Comparison of ENCODE assay signal across 10 cellular contexts in genomic region chrX:21375795-21376069, GRCh38. TPM values are rescaled to one million over a fixed set of nuclear protein-coding genes. Genes with fewer than 3 reads are reported as not detected.
A peak's percentile ranks its signal among the peaks of the same experiment; 100 is the strongest.
DNase-seq lines count a peak whose midpoint lies in the region; ATAC-seq and TF ChIP-seq lines count a peak whose summit lies in the region.
"Had no signal": no experiment of that assay in that cellular context is flagged by ENCODE, and none has a peak within 500 bp of the region (broad histone marks: within the 10 kb centered on the region; RNA-seq: fewer than 3 reads in every experiment).

No MANE protein-coding gene starts in this region.

- H3K9me3 Mint-ChIP-seq in CD4-positive, CD25-positive, alpha-beta regulatory T cell = no peaks in the 10 kb centered on the region
- H3K9me3 Mint-ChIP-seq in activated CD8-positive, alpha-beta T cell treated with anti-CD3 and anti-CD28 coated beads for 36 hours = no peaks in the 10 kb centered on the region
- H3K9me3 Mint-ChIP-seq in memory B cell = no peaks in the 10 kb centered on the region

- H3K27me3 Mint-ChIP-seq in CD4-positive, CD25-positive, alpha-beta regulatory T cell = no peaks in the 10 kb centered on the region
- H3K27me3 Mint-ChIP-seq in activated CD8-positive, alpha-beta T cell treated with anti-CD3 and anti-CD28 coated beads for 36 hours = no peaks in the 10 kb centered on the region
- no peaks in the 10 kb centered on the region for H3K27me3 Mint-ChIP-seq in memory B cell

- no peaks in the 10 kb centered on the region for H3K27me3 ChIP-seq in CD4-positive, CD25-positive, alpha-beta regulatory T cell (ENCODE audit: control insufficient read depth, insufficient read depth, low read length)
- H3K27me3 ChIP-seq in thyroid gland (no peaks in the 10 kb centered on the region), uterus (peaks cover 0 to 15% of the 10 kb centered on the region in 2 donors)

- peak overlapping the region; percentile 89 to 96 (median 94) for H3K4me3 Mint-ChIP-seq in CD4-positive, CD25-positive, alpha-beta regulatory T cell
- peak overlapping the region; percentile 87 for H3K4me3 Mint-ChIP-seq in activated CD8-positive, alpha-beta T cell treated with anti-CD3 and anti-CD28 coated beads for 36 hours
- peak overlapping the region; percentile 99 for H3K4me3 Mint-ChIP-seq in memory B cell

- H3K27ac ChIP-seq in CD4-positive, CD25-positive, alpha-beta regulatory T cell (ENCODE audit: insufficient read depth, low read length, poor library complexity, severe bottlenecking) = no peak overlapping the region
- no peak overlapping the region for H3K27ac ChIP-seq in thyroid gland
- H3K27ac ChIP-seq in uterus = no peak overlapping the region

- POLR2A ChIA-PET in activated CD8-positive, alpha-beta T cell treated with anti-CD3 and anti-CD28 coated beads for 36 hours (lab: Charles Lee) = no interaction called here

- H3K36me3 Mint-ChIP-seq in CD4-positive, CD25-positive, alpha-beta regulatory T cell = no peaks in the 10 kb centered on the region
- no peaks in the 10 kb centered on the region for H3K36me3 Mint-ChIP-seq in activated CD8-positive, alpha-beta T cell treated with anti-CD3 and anti-CD28 coated beads for 36 hours (ENCODE audit: low read depth)
- H3K36me3 Mint-ChIP-seq in memory B cell = no peaks in the 10 kb centered on the region

- H3K27ac Mint-ChIP-seq in CD4-positive, CD25-positive, alpha-beta regulatory T cell = peak overlapping the region; percentile 48 to 91 (median 85)
- peak overlapping the region; percentile 20 for H3K27ac Mint-ChIP-seq in activated CD8-positive, alpha-beta T cell treated with anti-CD3 and anti-CD28 coated beads for 36 hours
- peak overlapping the region; percentile 88 for H3K27ac Mint-ChIP-seq in memory B cell

- no peaks in the 10 kb centered on the region for H3K9me3 ChIP-seq in CD4-positive, CD25-positive, alpha-beta regulatory T cell (ENCODE audit: control insufficient read depth in 2 of 2, low read length in 2 of 2)
- H3K9me3 ChIP-seq in thyroid gland = no peaks in the 10 kb centered on the region
- H3K9me3 ChIP-seq in uterus = no peaks in the 10 kb centered on the region
- H3K9me3 ChIP-seq: adrenal gland had no signal

- peak in 1 of 3 donors; percentile 19 for DNase-seq in CD4-positive, CD25-positive, alpha-beta regulatory T cell
- DNase-seq in H4 (ENCODE audit: low spot score) (peak; percentile 3), memory B cell (ENCODE audit: low spot score in 2 of 2) (no peak), NAMALWA (ENCODE audit: low spot score) (no peak), thyroid gland (no peak), uterus (no peak), DMS153 (lab: John Stamatoyannopoulos, UW) (no peak)
- no peak for DNase-seq in activated CD8-positive, alpha-beta T cell treated with anti-CD3 and anti-CD28 coated beads for 36 hours
- DNase-seq: adrenal gland had no signal

- no peak for TF ChIP-seq CTCF in activated CD8-positive, alpha-beta T cell treated with anti-CD3 and anti-CD28 coated beads for 36 hours (IDR thresholded peaks at IDR 0.05)
- TF ChIP-seq CTCF in thyroid gland (IDR thresholded peaks at IDR 0.05) (no peak), uterus (IDR thresholded peaks at IDR 0.05) (no peak)

- 9 to 14% methylated on average over 5 of the region's 5 CpGs for WGBS in thyroid gland, 2 donors

- H3K4me1 ChIP-seq in CD4-positive, CD25-positive, alpha-beta regulatory T cell (ENCODE audit: control insufficient read depth, insufficient read depth, low read length, poor library complexity, severe bottlenecking) = peaks cover 23% of the 10 kb centered on the region
- no peaks in the 10 kb centered on the region for H3K4me1 ChIP-seq in thyroid gland
- H3K4me1 ChIP-seq in uterus = peaks cover 0 to 3% of the 10 kb centered on the region in 2 donors
- H3K4me1 ChIP-seq: adrenal gland had no signal

- TF ChIP-seq POLR2A in thyroid gland (IDR thresholded peaks at IDR 0.05) = no peak
- TF ChIP-seq POLR2A in uterus (IDR thresholded peaks at IDR 0.05) = no peak

- CTCF ChIA-PET in activated CD8-positive, alpha-beta T cell treated with anti-CD3 and anti-CD28 coated beads for 36 hours (lab: Charles Lee) = no interaction called here

- H3K4me3 ChIP-seq in CD4-positive, CD25-positive, alpha-beta regulatory T cell (ENCODE audit: low read depth, low read length) = peak overlapping the region; percentile 75
- H3K4me3 ChIP-seq in thyroid gland (replicated peaks in 1 of 3) (no peak overlapping the region), uterus (no peak overlapping the region)

- intact Hi-C loops in activated CD8-positive, alpha-beta T cell treated with anti-CD3 and anti-CD28 coated beads for 36 hours (cut with micrococcal nuclease) = loop anchor here (10.0 kb wide), 1 partner anchor 59 kb away; no protein-coding TSS in a partner anchor
- intact Hi-C loops in thyroid gland (cut with DNase I) = no loop called here
- intact Hi-C loops in uterus (cut with DNase I; ENCODE audit: low total_unique reads) = no loop called here

- H3K36me3 ChIP-seq in CD4-positive, CD25-positive, alpha-beta regulatory T cell (ENCODE audit: control insufficient read depth, insufficient read depth, low read length) = no peaks in the 10 kb centered on the region
- H3K36me3 ChIP-seq in thyroid gland = no peaks in the 10 kb centered on the region
- H3K36me3 ChIP-seq in uterus = no peaks in the 10 kb centered on the region
- H3K36me3 ChIP-seq: adrenal gland had no signal

- H3K4me1 Mint-ChIP-seq in CD4-positive, CD25-positive, alpha-beta regulatory T cell = peaks cover 20 to 45% (median 32%) of the 10 kb centered on the region in 4 donors
- H3K4me1 Mint-ChIP-seq in activated CD8-positive, alpha-beta T cell treated with anti-CD3 and anti-CD28 coated beads for 36 hours (ENCODE audit: low read depth) = peaks cover 36% of the 10 kb centered on the region
- peaks cover 23% of the 10 kb centered on the region for H3K4me1 Mint-ChIP-seq in memory B cell

- no peak for ATAC-seq in CD4-positive, CD25-positive, alpha-beta regulatory T cell (ENCODE audit: low read depth in 2 of 2)
- ATAC-seq in activated CD8-positive, alpha-beta T cell treated with anti-CD3 and anti-CD28 coated beads for 36 hours = no peak
- ATAC-seq in memory B cell (ENCODE audit: low read depth) = no peak
- ATAC-seq: Panc1 had no signal

RNA-seq across cellular contexts. Expression of gene CNKSR2, which starts 1.5 kb away (rescaled TPM):
- 14.7 TPM for total RNA-seq in CD4-positive, CD25-positive, alpha-beta regulatory T cell
- polyA plus RNA-seq in CD4-positive, CD25-positive, alpha-beta regulatory T cell = 1 to 10 TPM; 6.6 to 8.0 (median 7.6) TPM
- 4.8 and 6.0 TPM in 2 replicates for total RNA-seq in H4 (2014; rRNA removed; shearing (Covaris generic))
- 1 to 10 TPM; 8.3 to 9.4 TPM for total RNA-seq in activated CD8-positive, alpha-beta T cell treated with anti-CD3 and anti-CD28 coated beads for 36 hours
- total RNA-seq in thyroid gland (10 to 100 TPM in 1 of 4 donors, 1 to 10 TPM in 3; 4.2 to 10.9 (median 7.3) TPM), uterus (10 to 100 TPM in 1 of 4 donors, 1 to 10 TPM in 1, not detected in 2; 4.8 to 20.2 TPM)

Comparison
In these comparisons a context has a peak if more than half of its experiments do, and no peak if none do; other contexts are left out.
1. H3K27ac Mint-ChIP-seq: peak in every context shown above with its lines; median percentile 88 in memory B cell; 85 in CD4-positive, CD25-positive, alpha-beta regulatory T cell; 20 in activated CD8-positive, alpha-beta T cell treated with anti-CD3 and anti-CD28 coated beads for 36 hours.